Comparison of ENCODE assay signal across 12 cellular contexts in the genomic region with DNA sequence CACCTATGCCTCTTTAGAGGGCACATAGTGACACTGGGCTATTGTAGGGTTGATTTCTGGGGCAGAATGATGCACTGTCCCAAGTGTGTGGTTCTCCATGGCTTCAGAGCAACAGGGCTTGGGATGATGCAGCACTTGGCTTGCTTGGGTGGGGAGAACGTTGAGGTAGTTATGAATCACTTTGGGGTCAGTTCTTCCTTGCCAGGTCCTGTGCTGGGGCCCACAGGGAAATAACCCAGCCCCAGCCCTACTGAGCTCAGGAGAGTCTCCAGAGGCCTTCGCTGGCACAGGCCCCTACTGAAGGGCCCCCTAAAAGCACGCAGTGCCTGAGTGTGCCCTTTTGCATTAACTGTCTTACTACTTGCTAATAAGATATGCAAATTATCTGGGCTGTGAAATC. TPM values are rescaled to one million over a fixed set of nuclear protein-coding genes. Genes with fewer than 3 reads are reported as not detected.
DNase-seq lines count a peak whose midpoint lies in the region; ATAC-seq and TF ChIP-seq lines count a peak whose summit lies in the region.
"Had no signal": no experiment of that assay in that cellular context is flagged by ENCODE, and none has a peak within 500 bp of the region (broad histone marks: within the 10 kb centered on the region; RNA-seq: fewer than 3 reads in every experiment).

No MANE protein-coding gene starts in this region.

- no peak overlapping the region for H3K4me3 Mint-ChIP-seq in GM23338
- no peak overlapping the region for H3K4me3 Mint-ChIP-seq in activated naive CD8-positive, alpha-beta T cell
- H3K4me3 Mint-ChIP-seq in immature natural killer cell: no peak overlapping the region
- no peak overlapping the region for H3K4me3 Mint-ChIP-seq in Caco-2 (ENCODE audit: unreplicated experiment)

- peak overlapping the region in 5 of 11 experiments; percentile 9 to 72 (median 33); a peak in 5 of 22 replicates for H3K9ac ChIP-seq in BLaER1 treated with 17β-estradiol and CSF1 and Interleukin-3, amounts not matched to agents 10 nM and 100 nM

- H3K27me3 Mint-ChIP-seq in GM23338 (ENCODE audit: insufficient read depth, low read depth, poor library complexity): peaks cover 3% of the 10 kb centered on the region
- H3K27me3 Mint-ChIP-seq in activated naive CD8-positive, alpha-beta T cell: no peaks in the 10 kb centered on the region
- H3K27me3 Mint-ChIP-seq in immature natural killer cell (ENCODE audit: low read depth in 3 of 3): peaks cover 0 to 3% (median 0%) of the 10 kb centered on the region in 3 donors
- no peaks in the 10 kb centered on the region for H3K27me3 Mint-ChIP-seq in Caco-2 (ENCODE audit: insufficient read depth, unreplicated experiment)

- H3K4me1 Mint-ChIP-seq in GM23338 (peaks cover 34% of the 10 kb centered on the region), immature natural killer cell (peaks cover 51 to 75% of the 10 kb centered on the region in 2 donors), Caco-2 (ENCODE audit: low read depth, unreplicated experiment) (no peaks in the 10 kb centered on the region)
- peaks cover 66% of the 10 kb centered on the region for H3K4me1 Mint-ChIP-seq in activated naive CD8-positive, alpha-beta T cell (ENCODE audit: low read depth)

- H3K79me2 ChIP-seq in GM23338 (replicated peaks; ENCODE audit: insufficient read depth): peaks cover 21% of the 10 kb centered on the region; the same call in 1 of the 2 replicates

- no peaks in the 10 kb centered on the region for H3K9me2 ChIP-seq in GM23338 (ENCODE audit: insufficient read depth)

- H3K27ac Mint-ChIP-seq in GM23338 (no peak overlapping the region), immature natural killer cell (peak overlapping the region in 4 of 6 donors; percentile 12 to 73 (median 44)), Caco-2 (ENCODE audit: unreplicated experiment) (no peak overlapping the region)
- peak overlapping the region; percentile 92 for H3K27ac Mint-ChIP-seq in activated naive CD8-positive, alpha-beta T cell

- H3K36me3 Mint-ChIP-seq in GM23338 (ENCODE audit: low read depth) (peaks cover 62% of the 10 kb centered on the region), immature natural killer cell (peaks cover 4 to 13% (median 4%) of the 10 kb centered on the region in 3 donors), Caco-2 (ENCODE audit: insufficient read depth, unreplicated experiment) (peaks cover 50% of the 10 kb centered on the region)
- H3K36me3 Mint-ChIP-seq in activated naive CD8-positive, alpha-beta T cell: no peaks in the 10 kb centered on the region

- TF ChIP-seq CTCF in GM23338 (conservative IDR thresholded peaks at IDR 0.05; ENCODE audit: low read depth in 2 of 2) (no peak), Caco-2 (IDR thresholded peaks at IDR 0.05; ENCODE audit: insufficient read depth in 1 of 2, low read depth in 1 of 2, low read length in 1 of 2, severe bottlenecking in 1 of 2, unreplicated experiment in 1 of 2) (no peak), GM20000 (IDR thresholded peaks at IDR 0.05; ENCODE audit: extremely low read depth, missing control alignments) (no peak)

- peaks cover 7 to 59% (median 39%) of the 10 kb centered on the region in 11 experiments; a peak in 20 of 22 replicates for H3K36me3 ChIP-seq in BLaER1 treated with 17β-estradiol and CSF1 and Interleukin-3, amounts not matched to agents 10 nM and 100 nM
- peaks cover 9% of the 10 kb centered on the region; the same call in 1 of the 2 replicates for H3K36me3 ChIP-seq in GM23338 (ENCODE audit: insufficient read depth)
- peaks cover 3% of the 10 kb centered on the region for H3K36me3 ChIP-seq in Caco-2 (ENCODE audit: control insufficient read depth, insufficient read depth, low read length)
- H3K36me3 ChIP-seq: breast epithelium had no signal

- POLR2A ChIA-PET in Caco-2 (lab: Charles Lee): no interaction called here

- H3K4me1 ChIP-seq in BLaER1 treated with 17β-estradiol and CSF1 and Interleukin-3, amounts not matched to agents 10 nM and 100 nM: peaks cover 97 to 100% (median 100%) of the 10 kb centered on the region in 10 experiments
- H3K4me1 ChIP-seq in GM23338 (ENCODE audit: insufficient read depth): peaks cover 6% of the 10 kb centered on the region; the same call in 1 of the 2 replicates
- no peaks in the 10 kb centered on the region for H3K4me1 ChIP-seq in Caco-2

- H4K20me1 ChIP-seq in BLaER1 treated with 17β-estradiol and CSF1 and Interleukin-3, amounts not matched to agents 10 nM and 100 nM: peaks cover 0 to 86% (median 0%) of the 10 kb centered on the region in 11 experiments; a peak in 4 of 22 replicates
- peaks cover 9% of the 10 kb centered on the region for H4K20me1 ChIP-seq in GM23338 (replicated peaks; ENCODE audit: insufficient read depth)

- peak overlapping the region; percentile 75 to 98 (median 91) for H3K4me2 ChIP-seq in BLaER1 treated with 17β-estradiol and CSF1 and Interleukin-3, amounts not matched to agents 10 nM and 100 nM
- H3K4me2 ChIP-seq in GM23338: no peak overlapping the region

- H2AFZ ChIP-seq in GM23338: no peak overlapping the region

- H3K9me3 Mint-ChIP-seq in GM23338 (no peaks in the 10 kb centered on the region), immature natural killer cell (no peaks in the 10 kb centered on the region), Caco-2 (ENCODE audit: unreplicated experiment) (no peaks in the 10 kb centered on the region)
- no peaks in the 10 kb centered on the region for H3K9me3 Mint-ChIP-seq in activated naive CD8-positive, alpha-beta T cell (ENCODE audit: low read depth)

- H3K27ac ChIP-seq in BLaER1 treated with 17β-estradiol and CSF1 and Interleukin-3, amounts not matched to agents 10 nM and 100 nM: peak overlapping the region in 7 of 11 experiments; percentile 19 to 99 (median 95); a peak in 11 of 22 replicates
- no peak overlapping the region for H3K27ac ChIP-seq in GM23338 (ENCODE audit: low read depth)
- H3K27ac ChIP-seq: breast epithelium had no signal

- H3K4me3 ChIP-seq in BLaER1 treated with 17β-estradiol and CSF1 and Interleukin-3, amounts not matched to agents 10 nM and 100 nM: no peak overlapping the region; a peak in 1 of 20 replicates
- no peak overlapping the region for H3K4me3 ChIP-seq in GM23338
- no peak overlapping the region for H3K4me3 ChIP-seq in Caco-2 (ENCODE audit: low read depth, low read length)
- H3K4me3 ChIP-seq: breast epithelium, esophagus squamous epithelium had no signal

- intact Hi-C loops in Caco-2 (cut with micrococcal nuclease; ENCODE audit: unreplicated experiment): no loop called here

- ATAC-seq in GM23338 (peak; percentile 16; the same call in 1 of the 3 replicates), GM19455 (IDR thresholded peaks at IDR 0.05; ENCODE audit: unreplicated experiment) (no peak)
- ATAC-seq: left lobe of liver had no signal

- H3K27me3 ChIP-seq in BLaER1 treated with 17β-estradiol and CSF1 and Interleukin-3, amounts not matched to agents 10 nM and 100 nM: no peaks in the 10 kb centered on the region
- H3K27me3 ChIP-seq in GM23338 (ENCODE audit: insufficient read depth): no peaks in the 10 kb centered on the region
- H3K27me3 ChIP-seq in Caco-2 (replicated peaks; ENCODE audit: control insufficient read depth, insufficient read depth, low read length): no peaks in the 10 kb centered on the region
- H3K27me3 ChIP-seq: breast epithelium, esophagus squamous epithelium had no signal

- CTCF ChIA-PET in Caco-2 (lab: Charles Lee): no interaction called here

- peaks cover 14% of the 10 kb centered on the region; the same call in 1 of the 2 replicates for H3F3A ChIP-seq in GM23338 (replicated peaks; ENCODE audit: low read depth)

- no TSS peak for BruUV-seq in Caco-2 (replicated peaks; lab: Mats Ljungman, UMichigan)

- H3K9me3 ChIP-seq in BLaER1 treated with 17β-estradiol and CSF1 and Interleukin-3, amounts not matched to agents 10 nM and 100 nM (replicated peaks in 1 of 11): no peaks in the 10 kb centered on the region
- H3K9me3 ChIP-seq in Caco-2: no peaks in the 10 kb centered on the region
- H3K9me3 ChIP-seq: breast epithelium, esophagus squamous epithelium had no signal

- no peak for DNase-seq in GM23338 (ENCODE audit: low spot score)
- no peak for DNase-seq in immature natural killer cell
- DNase-seq in Caco-2: no peak
- DNase-seq in SHP77 treated with DMSO at 0.1 percent for 48 hours (lab: John Stamatoyannopoulos, UW): no peak
- no peak for DNase-seq in GM20000 (ENCODE audit: low spot score)
- DNase-seq: esophagus squamous epithelium, NCI-H1048 had no signal

TF ChIP-seq in GM23338, 12 proteins besides CTCF, POLR2A, EP300 and RAD21 (continues in another document):
- TF ChIP-seq, protein P1, sequence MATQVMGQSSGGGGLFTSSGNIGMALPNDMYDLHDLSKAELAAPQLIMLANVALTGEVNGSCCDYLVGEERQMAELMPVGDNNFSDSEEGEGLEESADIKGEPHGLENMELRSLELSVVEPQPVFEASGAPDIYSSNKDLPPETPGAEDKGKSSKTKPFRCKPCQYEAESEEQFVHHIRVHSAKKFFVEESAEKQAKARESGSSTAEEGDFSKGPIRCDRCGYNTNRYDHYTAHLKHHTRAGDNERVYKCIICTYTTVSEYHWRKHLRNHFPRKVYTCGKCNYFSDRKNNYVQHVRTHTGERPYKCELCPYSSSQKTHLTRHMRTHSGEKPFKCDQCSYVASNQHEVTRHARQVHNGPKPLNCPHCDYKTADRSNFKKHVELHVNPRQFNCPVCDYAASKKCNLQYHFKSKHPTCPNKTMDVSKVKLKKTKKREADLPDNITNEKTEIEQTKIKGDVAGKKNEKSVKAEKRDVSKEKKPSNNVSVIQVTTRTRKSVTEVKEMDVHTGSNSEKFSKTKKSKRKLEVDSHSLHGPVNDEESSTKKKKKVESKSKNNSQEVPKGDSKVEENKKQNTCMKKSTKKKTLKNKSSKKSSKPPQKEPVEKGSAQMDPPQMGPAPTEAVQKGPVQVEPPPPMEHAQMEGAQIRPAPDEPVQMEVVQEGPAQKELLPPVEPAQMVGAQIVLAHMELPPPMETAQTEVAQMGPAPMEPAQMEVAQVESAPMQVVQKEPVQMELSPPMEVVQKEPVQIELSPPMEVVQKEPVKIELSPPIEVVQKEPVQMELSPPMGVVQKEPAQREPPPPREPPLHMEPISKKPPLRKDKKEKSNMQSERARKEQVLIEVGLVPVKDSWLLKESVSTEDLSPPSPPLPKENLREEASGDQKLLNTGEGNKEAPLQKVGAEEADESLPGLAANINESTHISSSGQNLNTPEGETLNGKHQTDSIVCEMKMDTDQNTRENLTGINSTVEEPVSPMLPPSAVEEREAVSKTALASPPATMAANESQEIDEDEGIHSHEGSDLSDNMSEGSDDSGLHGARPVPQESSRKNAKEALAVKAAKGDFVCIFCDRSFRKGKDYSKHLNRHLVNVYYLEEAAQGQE (IDR thresholded peaks at IDR 0.05; ENCODE audit: unreplicated experiment): no peak
- no peak for TF ChIP-seq ZNF114 (CRISPR knock-in tag; IDR thresholded peaks at IDR 0.05)
- TF ChIP-seq NANOG (IDR thresholded peaks at IDR 0.05; ENCODE audit: borderline replicate concordance): no peak
- TF ChIP-seq JUNB (IDR thresholded peaks at IDR 0.05; ENCODE audit: unreplicated experiment): no peak
- TF ChIP-seq ZNF331 (CRISPR knock-in tag; IDR thresholded peaks at IDR 0.05; ENCODE audit: low read depth): no peak
- no peak for TF ChIP-seq STAT1 (IDR thresholded peaks at IDR 0.05; ENCODE audit: unreplicated experiment)

RNA-seq across cellular contexts. Expression of a gene that starts 24.2 kb away (rescaled TPM):
- 31.9 and 40.8 TPM in 2 replicates for total RNA-seq in GM23338 (2014; rRNA removed; shearing (Covaris generic))
- 15.9 and 16.2 TPM in 2 replicates for polyA plus RNA-seq in GM23338 (2016; fragmentation: Nextera tagmentation; extraction: Ambion mirVana)
- polyA plus RNA-seq in immature natural killer cell: 10 to 100 TPM; 10.1 to 48.9 (median 23.0) TPM
- total RNA-seq in Caco-2 (2022): 65.3 and 67.6 TPM in 2 replicates

Comparison
In these comparisons a context has a peak if more than half of its experiments do, and no peak if none do; other contexts are left out.
1. H3K27ac Mint-ChIP-seq: peak in activated naive CD8-positive, alpha-beta T cell (single experiment) and immature natural killer cell (4 of 6); none in GM23338 (single experiment) and Caco-2 (single experiment).